ENCODE assay signal across 8 cellular contexts in genomic region chr9:125126019-125126746, GRCh38. TPM values are rescaled to one million over a fixed set of nuclear protein-coding genes. Genes with fewer than 3 reads are reported as not detected.
A peak's percentile ranks its signal among the peaks of the same experiment; 100 is the strongest.
DNase-seq lines count a peak whose midpoint lies in the region; ATAC-seq, FAIRE-seq and TF ChIP-seq lines count a peak whose summit lies in the region.

No MANE protein-coding gene starts in this region.

- no peaks in the 10 kb centered on the region for H3K9me3 ChIP-seq in left lung

- no peak for TF ChIP-seq CTCF in CD14-positive monocyte (IDR thresholded peaks at IDR 0.05)
- TF ChIP-seq CTCF in KMS-11 (conservative IDR thresholded peaks at IDR 0.05; ENCODE audit: low read depth, low read length): no peak
- no peak for TF ChIP-seq CTCF in bronchial epithelial cell (IDR thresholded peaks at IDR 0.05; ENCODE audit: insufficient read depth, low read length, severe bottlenecking)
- TF ChIP-seq CTCF in left lung (IDR thresholded peaks at IDR 0.05): no peak

- peaks cover 44% of the 10 kb centered on the region for H3K4me1 ChIP-seq in KMS-11 (ENCODE audit: low read depth, poor library complexity, severe bottlenecking)
- H3K4me1 ChIP-seq in left lung: peaks cover 0 to 8% of the 10 kb centered on the region in 2 donors

- peak; percentile 40 for FAIRE-seq in bronchial epithelial cell (lab: Jason Lieb, UNC)

- H3K4me3 Mint-ChIP-seq in CD14-positive monocyte: no peak overlapping the region

- H3K27me3 Mint-ChIP-seq in CD14-positive monocyte (ENCODE audit: low read depth in 3 of 3): no peaks in the 10 kb centered on the region

- DNase-seq in CD14-positive monocyte (ENCODE audit: low spot score): peak; percentile 63
- peak; percentile 86 for DNase-seq in bronchial epithelial cell (ENCODE audit: low read depth)
- peak; percentile 83 to 90 for DNase-seq in left lung
- peak; percentile 31 to 69 (median 51) for DNase-seq in stimulated activated CD4-positive, alpha-beta T cell treated with anti-CD3 and anti-CD28 coated beads, TNF-alpha, amount 100 ng/mL, for 48 hours (ENCODE audit: low read depth in 3 of 3)
- DNase-seq in NCI-H1436 (lab: John Stamatoyannopoulos, UW): no peak

- H3K9me3 Mint-ChIP-seq in CD14-positive monocyte: no peaks in the 10 kb centered on the region

- peak overlapping the region; percentile 2; the same call in 1 of the 2 replicates for H3K9ac ChIP-seq in KMS-11

- intact Hi-C loops in CD14-positive monocyte (cut with micrococcal nuclease) (no loop called here), left lung (cut with DNase I) (no loop called here)

- peak overlapping the region; percentile 56 for H3K27ac ChIP-seq in KMS-11
- H3K27ac ChIP-seq in left lung: no peak overlapping the region

- H3K4me3 ChIP-seq in KMS-11 (IDR thresholded peaks at IDR 0.05; ENCODE audit: insufficient read depth, low read depth, low read length): no peak overlapping the region
- H3K4me3 ChIP-seq in bronchial epithelial cell (ENCODE audit: low read depth, low read length): no peak overlapping the region
- no peak overlapping the region for H3K4me3 ChIP-seq in left lung

- no peaks in the 10 kb centered on the region for H3K36me3 ChIP-seq in KMS-11 (ENCODE audit: insufficient read depth)
- H3K36me3 ChIP-seq in bronchial epithelial cell (ENCODE audit: control insufficient read depth, insufficient read depth, low read length): no peaks in the 10 kb centered on the region
- H3K36me3 ChIP-seq in left lung: no peaks in the 10 kb centered on the region

- ATAC-seq in GM21526 (IDR thresholded peaks at IDR 0.05; ENCODE audit: low FRiP score, unreplicated experiment) (peak; percentile 80), left lung (peak; percentile 94)
- peak; percentile 95 to 96 for ATAC-seq in activated CD4-positive, CD25-positive, alpha-beta regulatory T cell treated with anti-CD3 and anti-CD28 coated beads, Interleukin-2, amount 50 U/mL, for 24 hours

- H2AFZ ChIP-seq in KMS-11 (ENCODE audit: low read depth): no peak overlapping the region; the same call in 1 of the 2 replicates

- peak overlapping the region; percentile 2 to 91 (median 77) for H3K27ac Mint-ChIP-seq in CD14-positive monocyte

- peaks cover 15% of the 10 kb centered on the region for H3K4me1 Mint-ChIP-seq in CD14-positive monocyte

- no peaks in the 10 kb centered on the region for H3K27me3 ChIP-seq in KMS-11 (ENCODE audit: insufficient read depth, low read depth)
- no peaks in the 10 kb centered on the region for H3K27me3 ChIP-seq in bronchial epithelial cell (ENCODE audit: control insufficient read depth, insufficient read depth, low read length)
- no peaks in the 10 kb centered on the region for H3K27me3 ChIP-seq in left lung

- H3K36me3 Mint-ChIP-seq in CD14-positive monocyte: peaks cover 0 to 3% of the 10 kb centered on the region in 2 donors

- H3K4me2 ChIP-seq in KMS-11: peak overlapping the region; percentile 33; the same call in 1 of the 2 replicates

- H4K20me1 ChIP-seq in KMS-11 (ENCODE audit: insufficient read depth): no peaks in the 10 kb centered on the region

- H3K79me2 ChIP-seq in KMS-11 (ENCODE audit: insufficient read depth, low read depth): peaks cover 3% of the 10 kb centered on the region; the same call in 1 of the 2 replicates

RNA-seq across cellular contexts. Expression of gene SCAI, which starts 17.1 kb away (rescaled TPM):
- under 1 TPM; 0.76 to 0.84 TPM for polyA plus RNA-seq in CD14-positive monocyte
- total RNA-seq in bronchial epithelial cell (4.7 and 7.1 TPM in 2 replicates), left lung (10 to 100 TPM; 12.7 to 22.7 TPM)
